17 cellular contexts compared by ENCODE assay signal in the genomic region with DNA sequence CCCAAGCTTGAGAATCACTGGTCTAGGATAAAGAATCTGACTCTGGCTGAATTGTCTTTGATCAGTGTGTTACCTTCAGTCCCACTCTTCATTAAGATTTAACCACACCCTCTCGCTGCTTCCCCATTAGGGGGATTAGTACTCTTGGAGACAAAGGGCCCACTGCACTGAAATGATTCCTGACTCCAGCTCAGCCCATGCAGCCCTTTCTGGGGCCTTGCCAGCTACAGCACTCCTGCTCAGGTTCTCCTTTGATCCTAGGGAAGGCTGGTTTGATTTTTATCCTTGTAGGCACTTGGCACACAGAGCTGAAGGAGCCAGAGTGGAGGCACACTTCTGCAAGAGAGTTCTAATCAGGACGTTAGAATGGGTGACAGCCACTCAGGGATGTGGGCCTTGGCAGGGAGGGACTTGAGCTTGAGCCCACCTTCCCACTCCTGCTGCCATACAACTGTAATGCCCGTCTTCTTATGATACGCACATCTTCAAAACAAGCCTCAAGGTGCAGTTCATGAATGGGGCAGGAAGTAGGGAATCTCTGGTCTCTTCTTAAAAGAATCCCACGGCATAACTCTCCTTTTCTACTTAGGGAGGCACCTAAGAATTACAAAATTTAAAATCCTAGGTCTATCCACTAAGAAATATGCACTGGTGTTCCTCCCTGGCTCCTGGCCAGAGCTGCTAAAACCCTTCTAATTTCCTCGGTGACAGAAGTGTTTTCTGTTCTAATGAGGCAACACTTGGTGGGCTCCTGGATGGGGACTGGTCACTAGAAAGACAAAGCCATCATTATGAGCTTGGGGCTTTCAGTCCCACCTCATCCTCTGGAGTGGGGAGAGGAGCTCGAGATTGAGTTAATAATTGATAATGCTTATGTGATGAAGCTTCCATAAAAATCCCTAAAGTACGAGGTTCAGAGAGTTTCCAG. TPM values are rescaled to one million over a fixed set of nuclear protein-coding genes. Genes with fewer than 3 reads are reported as not detected.
DNase-seq lines count a peak whose midpoint lies in the region; ATAC-seq and TF ChIP-seq lines count a peak whose summit lies in the region.
"Had no signal": no experiment of that assay in that cellular context is flagged by ENCODE, and none has a peak within 500 bp of the region (broad histone marks: within the 10 kb centered on the region; RNA-seq: fewer than 3 reads in every experiment).

No MANE protein-coding gene starts in this region.

- TF ChIP-seq POLR2A in body of pancreas (IDR thresholded peaks at IDR 0.05) = no peak

- H3K9me3 Mint-ChIP-seq in CD8-positive, alpha-beta T cell = no peaks in the 10 kb centered on the region
- no peaks in the 10 kb centered on the region for H3K9me3 Mint-ChIP-seq in activated CD8-positive, alpha-beta T cell treated with anti-CD3 and anti-CD28 coated beads, Interleukin-2, amount 10 ng/mL, durations not matched to agents 7 days and 5 days (ENCODE audit: insufficient read depth)

- no peaks in the 10 kb centered on the region for H3K36me3 ChIP-seq in CD8-positive, alpha-beta T cell (ENCODE audit: insufficient read depth, low read length)
- H3K36me3 ChIP-seq in body of pancreas (replicated peaks in 1 of 2; ENCODE audit: insufficient read depth in 1 of 2, low read depth in 2 of 2) = no peaks in the 10 kb centered on the region
- H3K36me3 ChIP-seq: prostate gland had no signal

- H3K4me1 ChIP-seq in CD8-positive, alpha-beta T cell (ENCODE audit: insufficient read depth, low read length) = peaks cover 28% of the 10 kb centered on the region
- no peaks in the 10 kb centered on the region for H3K4me1 ChIP-seq in body of pancreas
- H3K4me1 ChIP-seq: prostate gland had no signal

- CTCF ChIA-PET in CD8-positive, alpha-beta T cell (lab: Charles Lee) = interaction anchor here (0.7 to 8.3 kb wide), 7 partner anchors 14 to 161 kb away, joined by 3 to 56 read pairs (median 3); a partner anchor contains a TSS
- CTCF ChIA-PET in activated CD8-positive, alpha-beta T cell treated with anti-CD3 and anti-CD28 coated beads, Interleukin-2, amount 10 ng/mL, durations not matched to agents 7 days and 5 days (lab: Charles Lee) = interaction anchor here (1.4 to 4.8 kb wide), 5 partner anchors 9 to 34 kb away, joined by 3 to 43 read pairs (median 5); no protein-coding TSS in a partner anchor

- TF ChIP-seq CTCF in CD8-positive, alpha-beta T cell (IDR thresholded peaks at IDR 0.05) = no peak
- TF ChIP-seq CTCF in body of pancreas (IDR thresholded peaks at IDR 0.05) = no peak

- H3K27ac Mint-ChIP-seq in CD8-positive, alpha-beta T cell = peak overlapping the region; percentile 60
- peak overlapping the region; percentile 64 for H3K27ac Mint-ChIP-seq in activated CD8-positive, alpha-beta T cell treated with anti-CD3 and anti-CD28 coated beads, Interleukin-2, amount 10 ng/mL, durations not matched to agents 7 days and 5 days

- H3K9me3 ChIP-seq in CD8-positive, alpha-beta T cell (ENCODE audit: low read length) = no peaks in the 10 kb centered on the region
- H3K9me3 ChIP-seq in body of pancreas = no peaks in the 10 kb centered on the region
- H3K9me3 ChIP-seq: prostate gland had no signal

- POLR2A ChIA-PET in CD8-positive, alpha-beta T cell (lab: Charles Lee) = interaction anchor here (3.1 to 8.4 kb wide), 2 partner anchors 9 to 18 kb away, joined by 15 to 73 read pairs; no protein-coding TSS in a partner anchor
- POLR2A ChIA-PET in activated CD8-positive, alpha-beta T cell treated with anti-CD3 and anti-CD28 coated beads, Interleukin-2, amount 10 ng/mL, durations not matched to agents 7 days and 5 days (lab: Charles Lee) = interaction anchor here (0.7 to 1.5 kb wide), 3 partner anchors 9 to 184 kb away, joined by 4 to 5 read pairs (median 4); no protein-coding TSS in a partner anchor

- DNase-seq in DMS79 treated with DMSO at 0.1 percent for 48 hours (lab: John Stamatoyannopoulos, UW) (peak; percentile 29), DMS79 (lab: John Stamatoyannopoulos, UW) (no peak), mesenteric fat pad (ENCODE audit: low spot score) (peak; percentile 24), body of pancreas (no peak), activated gamma-delta T cell treated with Interleukin-2 at 50 U/mL for 16 hours (no peak)
- DNase-seq in CD8-positive, alpha-beta T cell = no peak
- DNase-seq in activated CD8-positive, alpha-beta T cell treated with anti-CD3 and anti-CD28 coated beads, Interleukin-2, amount 10 ng/mL, durations not matched to agents 7 days and 5 days = no peak
- DNase-seq: activated CD8-positive, alpha-beta memory T cell treated with anti-CD3 and anti-CD28 coated beads, Interleukin-2, amount 50 U/mL, for 48 hours; hypothalamus; KG1; NCI-H1417 treated with DMSO at 0.1 percent for 48 hours; NCI-H345 had no signal

- no peak overlapping the region for H3K27ac ChIP-seq in CD8-positive, alpha-beta T cell (ENCODE audit: low read depth, low read length)
- H3K27ac ChIP-seq in body of pancreas = no peak overlapping the region
- H3K27ac ChIP-seq: 22Rv1, C4-2B, prostate gland had no signal

- intact Hi-C loops in CD8-positive, alpha-beta T cell (cut with DNase I, micrococcal nuclease) = no loop called here
- intact Hi-C loops in body of pancreas (cut with DNase I) = no loop called here

- no peak overlapping the region for H3K4me3 Mint-ChIP-seq in CD8-positive, alpha-beta T cell
- H3K4me3 Mint-ChIP-seq in activated CD8-positive, alpha-beta T cell treated with anti-CD3 and anti-CD28 coated beads, Interleukin-2, amount 10 ng/mL, durations not matched to agents 7 days and 5 days = peak overlapping the region; percentile 34

- no peaks in the 10 kb centered on the region for H3K27me3 Mint-ChIP-seq in CD8-positive, alpha-beta T cell (ENCODE audit: low read depth)
- no peaks in the 10 kb centered on the region for H3K27me3 Mint-ChIP-seq in activated CD8-positive, alpha-beta T cell treated with anti-CD3 and anti-CD28 coated beads, Interleukin-2, amount 10 ng/mL, durations not matched to agents 7 days and 5 days (ENCODE audit: low read depth)

- H3K4me1 Mint-ChIP-seq in CD8-positive, alpha-beta T cell (ENCODE audit: low read depth) = peaks cover 46% of the 10 kb centered on the region
- peaks cover 35% of the 10 kb centered on the region for H3K4me1 Mint-ChIP-seq in activated CD8-positive, alpha-beta T cell treated with anti-CD3 and anti-CD28 coated beads, Interleukin-2, amount 10 ng/mL, durations not matched to agents 7 days and 5 days (ENCODE audit: low read depth)

- 62 to 70% methylated on average over 8 of the region's 8 CpGs for WGBS in body of pancreas, 2 donors

- no peaks in the 10 kb centered on the region for H3K27me3 ChIP-seq in CD8-positive, alpha-beta T cell (ENCODE audit: insufficient read depth, low read length)
- H3K27me3 ChIP-seq in body of pancreas = no peaks in the 10 kb centered on the region

- peaks cover 36% of the 10 kb centered on the region for H3K36me3 Mint-ChIP-seq in CD8-positive, alpha-beta T cell
- peaks cover 44% of the 10 kb centered on the region for H3K36me3 Mint-ChIP-seq in activated CD8-positive, alpha-beta T cell treated with anti-CD3 and anti-CD28 coated beads, Interleukin-2, amount 10 ng/mL, durations not matched to agents 7 days and 5 days (ENCODE audit: low read depth)

- no peak for ATAC-seq in CD8-positive, alpha-beta T cell
- no peak for ATAC-seq in activated CD8-positive, alpha-beta T cell treated with anti-CD3 and anti-CD28 coated beads, Interleukin-2, amount 10 ng/mL, durations not matched to agents 7 days and 5 days
- ATAC-seq in GM21576 (IDR thresholded peaks at IDR 0.05; ENCODE audit: unreplicated experiment) (no peak), body of pancreas (no peak)
- ATAC-seq: left lobe of liver had no signal

- no peak overlapping the region for H3K4me3 ChIP-seq in CD8-positive, alpha-beta T cell (ENCODE audit: low read depth, low read length)
- no peak overlapping the region for H3K4me3 ChIP-seq in body of pancreas
- H3K4me3 ChIP-seq: prostate gland had no signal

RNA-seq across cellular contexts. Expression of a gene that starts 1.5 kb away (rescaled TPM):
- 10 to 100 TPM; 58.5 to 60.3 TPM for total RNA-seq in CD8-positive, alpha-beta T cell
- 100 to 1,000 TPM; 131 to 137 TPM for total RNA-seq in activated CD8-positive, alpha-beta T cell treated with anti-CD3 and anti-CD28 coated beads, Interleukin-2, amount 10 ng/mL, durations not matched to agents 7 days and 5 days
- total RNA-seq in mesenteric fat pad (0.64 TPM), body of pancreas (1 to 10 TPM in 1 of 2 donors, not detected in 1; 1.0 TPM)

RNA-seq across cellular contexts. Expression of a gene that starts 41.9 kb away (rescaled TPM):
- total RNA-seq in CD8-positive, alpha-beta T cell = 100 to 1,000 TPM; 106 to 108 TPM
- 100 to 1,000 TPM; 108 to 109 TPM for total RNA-seq in activated CD8-positive, alpha-beta T cell treated with anti-CD3 and anti-CD28 coated beads, Interleukin-2, amount 10 ng/mL, durations not matched to agents 7 days and 5 days
- 109 TPM for total RNA-seq in mesenteric fat pad
- total RNA-seq in body of pancreas = 10 to 100 TPM; 27.0 to 42.0 TPM

Comparison
In these comparisons a context has a peak if more than half of its experiments do, and no peak if none do; other contexts are left out.
1. DNase-seq: peak in DMS79 treated with DMSO at 0.1 percent for 48 hours (single experiment) and mesenteric fat pad (single experiment); none in DMS79 (single experiment), CD8-positive, alpha-beta T cell (0 of 7), activated CD8-positive, alpha-beta T cell treated with anti-CD3 and anti-CD28 coated beads, Interleukin-2, amount 10 ng/mL, durations not matched to agents 7 days and 5 days (single experiment), body of pancreas (0 of 4) and activated gamma-delta T cell treated with Interleukin-2 at 50 U/mL for 16 hours (single experiment).
2. RNA of a gene that starts 1.5 kb away (total RNA-seq): 131 to 137 TPM in activated CD8-positive, alpha-beta T cell treated with anti-CD3 and anti-CD28 coated beads, Interleukin-2, amount 10 ng/mL, durations not matched to agents 7 days and 5 days and 58.5 to 60.3 TPM in CD8-positive, alpha-beta T cell; 1.0 TPM in body of pancreas and 0.64 TPM in mesenteric fat pad (single experiment); every median in the first group is over 10 times any median in the second.